In genomic region chr3:32796384-32796975, GRCh38 we compare ENCODE assay signal across 8 cellular contexts. TPM values are rescaled to one million over a fixed set of nuclear protein-coding genes. Genes with fewer than 3 reads are reported as not detected.
"Had no signal": no experiment of that assay in that cellular context is flagged by ENCODE, and none has a peak within 500 bp of the region (broad histone marks: within the 10 kb centered on the region; RNA-seq: fewer than 3 reads in every experiment).

No MANE protein-coding gene starts in this region.

RNA-seq across cellular contexts. Expression of gene TRIM71, which starts 21.3 kb away (rescaled TPM):
- total RNA-seq: esophagus mucosa, gastrocnemius medialis, glomerular endothelial cell, lung microvascular endothelial cell, psoas muscle, right cardiac atrium, sigmoid colon had no signal
- polyA plus RNA-seq: naive thymus-derived CD4-positive, alpha-beta T cell; right cardiac atrium; sigmoid colon had no signal
